In the genomic region with DNA sequence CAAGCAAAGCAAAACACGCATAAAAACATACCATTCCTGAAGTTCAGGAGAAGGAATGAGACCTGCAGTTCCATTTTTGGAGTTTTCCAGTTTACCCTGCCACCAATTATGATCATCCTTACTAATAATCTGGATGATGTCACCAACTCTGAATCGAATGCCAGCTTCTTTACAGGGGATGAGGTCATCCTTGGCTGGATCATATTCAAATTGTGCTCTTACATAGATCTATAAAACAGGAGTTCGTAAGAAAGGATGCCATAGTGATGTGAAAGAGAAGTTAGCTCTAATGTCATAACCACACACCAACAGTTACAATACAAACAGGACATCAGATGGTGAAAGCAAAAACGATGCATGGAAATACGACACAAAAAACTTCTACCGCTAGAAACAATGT, we compare ENCODE assay signal across 1 cellular context.
TF ChIP-seq lines count a peak whose summit lies in the region.

No MANE protein-coding gene starts in this region.

TF ChIP-seq in HEK293, 187 proteins besides CTCF, POLR2A, EP300 and RAD21 (continued from another document):
- TF ChIP-seq, protein P1, sequence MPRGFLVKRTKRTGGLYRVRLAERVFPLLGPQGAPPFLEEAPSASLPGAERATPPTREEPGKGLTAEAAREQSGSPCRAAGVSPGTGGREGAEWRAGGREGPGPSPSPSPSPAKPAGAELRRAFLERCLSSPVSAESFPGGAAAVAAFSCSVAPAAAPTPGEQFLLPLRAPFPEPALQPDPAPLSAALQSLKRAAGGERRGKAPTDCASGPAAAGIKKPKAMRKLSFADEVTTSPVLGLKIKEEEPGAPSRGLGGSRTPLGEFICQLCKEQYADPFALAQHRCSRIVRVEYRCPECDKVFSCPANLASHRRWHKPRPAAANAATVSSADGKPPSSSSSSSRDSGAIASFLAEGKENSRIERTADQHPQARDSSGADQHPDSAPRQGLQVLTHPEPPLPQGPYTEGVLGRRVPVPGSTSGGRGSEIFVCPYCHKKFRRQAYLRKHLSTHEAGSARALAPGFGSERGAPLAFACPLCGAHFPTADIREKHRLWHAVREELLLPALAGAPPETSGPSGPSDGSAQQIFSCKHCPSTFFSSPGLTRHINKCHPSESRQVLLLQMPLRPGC (tag by site-specific recombination; IDR thresholded peaks at IDR 0.05), result peak; percentile 51
- peak; percentile 59; the same call in 1 of the 2 replicates for TF ChIP-seq ZNF366 (tag by site-specific recombination; conservative IDR thresholded peaks at IDR 0.05)
- TF ChIP-seq ZEB2 (tag by site-specific recombination; IDR thresholded peaks at IDR 0.05), result peak; percentile 61; the same call in 1 of the 2 replicates
- TF ChIP-seq KLF8 (tag by site-specific recombination; IDR thresholded peaks at IDR 0.05), result peak; percentile 48
